15 cellular contexts compared by ENCODE assay signal in the genomic region with DNA sequence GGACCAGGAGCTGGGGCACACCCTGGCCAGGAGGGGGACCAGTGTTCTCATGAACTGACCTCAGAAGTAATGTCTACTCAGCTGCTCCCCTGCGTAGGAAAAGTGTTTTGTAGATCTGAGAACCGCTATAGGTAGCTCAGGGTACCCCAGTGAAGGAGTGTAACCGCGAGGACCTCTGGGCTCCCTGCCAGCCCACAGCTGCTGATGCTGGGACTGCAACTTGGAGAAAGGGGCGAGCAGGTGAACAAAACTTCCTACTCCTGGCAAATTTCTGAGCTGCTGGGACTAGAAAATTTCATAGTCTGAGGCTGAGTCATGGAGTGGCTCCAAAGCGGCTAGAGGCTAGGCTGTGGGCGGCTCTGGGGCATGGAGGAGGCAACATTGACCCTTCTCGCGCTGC. TPM values are rescaled to one million over a fixed set of nuclear protein-coding genes. Genes with fewer than 3 reads are reported as not detected.
A peak's percentile ranks its signal among the peaks of the same experiment; 100 is the strongest.
DNase-seq lines count a peak whose midpoint lies in the region; ATAC-seq and TF ChIP-seq lines count a peak whose summit lies in the region.
"Had no signal": no experiment of that assay in that cellular context is flagged by ENCODE, and none has a peak within 500 bp of the region (broad histone marks: within the 10 kb centered on the region; RNA-seq: fewer than 3 reads in every experiment).

No MANE protein-coding gene starts in this region.

- CTCF ChIA-PET in SK-N-SH (lab: Yijun Ruan, JAX), result interaction anchor here (0.8 to 3.0 kb wide), 5 partner anchors 9 to 99 kb away, joined by 3 to 32 read pairs (median 6); no protein-coding TSS in a partner anchor

- TF ChIP-seq RAD21 in SK-N-SH (IDR thresholded peaks at IDR 0.05; ENCODE audit: low read length), result no peak

- TF ChIP-seq CTCF in SK-N-SH (IDR thresholded peaks at IDR 0.05), result no peak; the same call in none of the 2 replicates
- no peak for TF ChIP-seq CTCF in left lung (IDR thresholded peaks at IDR 0.05)

- H3K9me2 ChIP-seq in SK-N-SH, result no peaks in the 10 kb centered on the region

- TF ChIP-seq EP300 in SK-N-SH (IDR thresholded peaks at IDR 0.05; ENCODE audit: borderline replicate concordance in 1 of 2, low read depth in 1 of 2, low read length in 1 of 2), result no peak

- intact Hi-C loops in left lung (cut with DNase I) (loop anchor here in 1 of 2 donors (10.0 kb wide), 1 partner anchor 95 kb away; a partner anchor contains a TSS), posterior vena cava (cut with DNase I) (loop anchor here in 1 of 2 donors (5.0 to 10.0 kb wide), 2 partner anchors 92 to 105 kb away; a partner anchor contains a TSS)

- H3K27ac ChIP-seq in SK-N-SH (ENCODE audit: low read depth in 2 of 2, low read length in 1 of 2), result peak overlapping the region in 1 of 2 experiments; percentile 25; a peak in 1 of 4 replicates
- H3K27ac ChIP-seq in left lung, result no peak overlapping the region
- H3K27ac ChIP-seq: colonic mucosa, heart left ventricle had no signal

- 0 out of 2 replicates have a peak overlapping the region, but pooled peaks have one; percentile 0 for H3K4me2 ChIP-seq in SK-N-SH
- H3K4me2 ChIP-seq: smooth muscle cell had no signal

- H3F3A ChIP-seq in SK-N-SH (replicated peaks; ENCODE audit: insufficient read depth), result peaks cover 8% of the 10 kb centered on the region

- ATAC-seq in left lung, result no peak
- no peak for ATAC-seq in HG03571 (IDR thresholded peaks at IDR 0.05; ENCODE audit: unreplicated experiment)
- ATAC-seq: activated CD8-positive, alpha-beta memory T cell treated with anti-CD3 and anti-CD28 coated beads, Interleukin-2, amount 10 ng/mL, durations not matched to agents 7 days and 5 days; heart left ventricle had no signal

- H2AFZ ChIP-seq in SK-N-SH (ENCODE audit: low read depth), result no peak overlapping the region

- no peaks in the 10 kb centered on the region for H3K79me2 ChIP-seq in SK-N-SH (ENCODE audit: insufficient read depth)

- no peak overlapping the region for H3K4me3 ChIP-seq in SK-N-SH (ENCODE audit: low read depth in 2 of 2, low read length in 1 of 2)
- no peak overlapping the region for H3K4me3 ChIP-seq in left lung
- H3K4me3 ChIP-seq: colonic mucosa, heart left ventricle, mucosa of descending colon, smooth muscle cell had no signal

- peaks cover 3 to 18% of the 10 kb centered on the region in 2 experiments; a peak in 1 of 4 replicates for H3K4me1 ChIP-seq in SK-N-SH (ENCODE audit: control insufficient read depth in 1 of 2, insufficient read depth in 2 of 2, low read depth in 1 of 2, low read length in 1 of 2)
- peaks cover 0 to 5% of the 10 kb centered on the region in 2 donors for H3K4me1 ChIP-seq in left lung
- H3K4me1 ChIP-seq: colonic mucosa had no signal

- H3K27me3 ChIP-seq in SK-N-SH (ENCODE audit: insufficient read depth), result no peaks in the 10 kb centered on the region
- H3K27me3 ChIP-seq in left lung, result no peaks in the 10 kb centered on the region
- H3K27me3 ChIP-seq: colonic mucosa, heart left ventricle had no signal

- H3K9me3 ChIP-seq in SK-N-SH (no peaks in the 10 kb centered on the region), left lung (no peaks in the 10 kb centered on the region)
- H3K9me3 ChIP-seq: colonic mucosa, heart left ventricle, mucosa of descending colon had no signal

- no peaks in the 10 kb centered on the region; the same call in 1 of the 2 replicates for H4K20me1 ChIP-seq in SK-N-SH (ENCODE audit: insufficient read depth)

- in situ Hi-C loops in ACHN (cut with HindIII; ENCODE audit: low pct_ligation_motif_present, low pct_unique_long_range_greater_than_20kb, low sequenced_read_pairs), result no loop called here

- WGBS in SK-N-SH (ENCODE audit: low lambda C conversion rate), result 79% methylated on average over 9 of the region's 9 CpGs

- DNase-seq in ACHN (peak; percentile 60), EH (ENCODE audit: low read depth) (peak; percentile 45), SK-N-SH (no peak), hepatic stellate cell (ENCODE audit: low spot score) (peak; percentile 53), left lung (no peak), posterior vena cava (ENCODE audit: low spot score) (no peak), SK-N-DZ (ENCODE audit: low spot score) (no peak)
- DNase-seq: activated CD8-positive, alpha-beta memory T cell treated with anti-CD3 and anti-CD28 coated beads, Interleukin-2, amount 10 ng/mL, durations not matched to agents 7 days and 5 days; colonic mucosa; DMS153; mucosa of descending colon; NCI-H774 had no signal

- peaks cover 15 to 33% of the 10 kb centered on the region in 2 experiments for H3K36me3 ChIP-seq in SK-N-SH (replicated peaks in 1 of 2; ENCODE audit: control insufficient read depth in 1 of 2, insufficient read depth in 2 of 2, low read length in 1 of 2)
- H3K36me3 ChIP-seq in left lung, result peaks cover 0 to 91% of the 10 kb centered on the region in 2 donors
- H3K36me3 ChIP-seq: colonic mucosa had no signal

- no peak overlapping the region for H3K9ac ChIP-seq in SK-N-SH

- POLR2A ChIA-PET in SK-N-SH (lab: Yijun Ruan, JAX), result no interaction called here

TF ChIP-seq in SK-N-SH, 30 proteins besides CTCF, POLR2A, EP300 and RAD21 (continues in another document):
- TF ChIP-seq, protein P1, sequence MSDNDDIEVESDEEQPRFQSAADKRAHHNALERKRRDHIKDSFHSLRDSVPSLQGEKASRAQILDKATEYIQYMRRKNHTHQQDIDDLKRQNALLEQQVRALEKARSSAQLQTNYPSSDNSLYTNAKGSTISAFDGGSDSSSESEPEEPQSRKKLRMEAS (IDR thresholded peaks at IDR 0.05; ENCODE audit: low read depth), result no peak
- TF ChIP-seq TCF12 (IDR thresholded peaks at IDR 0.05) (peak; percentile 30; the same call in 1 of the 2 replicates), MXI1 (IDR thresholded peaks at IDR 0.05; ENCODE audit: low read depth, low read length) (no peak), POLR2AphosphoS5 (IDR thresholded peaks at IDR 0.05; ENCODE audit: low read depth, low read length) (0 out of 2 replicates have a peak, but pooled peaks have one; percentile 25), SMC3 (IDR thresholded peaks at IDR 0.05; ENCODE audit: low read depth, low read length) (no peak), TAF1 (IDR thresholded peaks at IDR 0.05; ENCODE audit: borderline replicate concordance, low read depth, low read length) (no peak), YY1 (IDR thresholded peaks at IDR 0.05; ENCODE audit: low read depth) (no peak), RFX5 (IDR thresholded peaks at IDR 0.05; ENCODE audit: low read length) (no peak), FOXM1 (IDR thresholded peaks at IDR 0.05; ENCODE audit: low read depth) (no peak), FOSL2 (IDR thresholded peaks at IDR 0.05; ENCODE audit: borderline replicate concordance, low read depth) (peak; percentile 45; the same call in 1 of the 2 replicates)
- TF ChIP-seq, protein P2, sequence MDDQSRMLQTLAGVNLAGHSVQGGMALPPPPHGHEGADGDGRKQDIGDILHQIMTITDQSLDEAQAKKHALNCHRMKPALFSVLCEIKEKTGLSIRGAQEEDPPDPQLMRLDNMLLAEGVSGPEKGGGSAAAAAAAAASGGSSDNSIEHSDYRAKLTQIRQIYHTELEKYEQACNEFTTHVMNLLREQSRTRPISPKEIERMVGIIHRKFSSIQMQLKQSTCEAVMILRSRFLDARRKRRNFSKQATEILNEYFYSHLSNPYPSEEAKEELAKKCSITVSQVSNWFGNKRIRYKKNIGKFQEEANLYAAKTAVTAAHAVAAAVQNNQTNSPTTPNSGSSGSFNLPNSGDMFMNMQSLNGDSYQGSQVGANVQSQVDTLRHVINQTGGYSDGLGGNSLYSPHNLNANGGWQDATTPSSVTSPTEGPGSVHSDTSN (IDR thresholded peaks at IDR 0.05), result no peak
- TF ChIP-seq, protein P3, sequence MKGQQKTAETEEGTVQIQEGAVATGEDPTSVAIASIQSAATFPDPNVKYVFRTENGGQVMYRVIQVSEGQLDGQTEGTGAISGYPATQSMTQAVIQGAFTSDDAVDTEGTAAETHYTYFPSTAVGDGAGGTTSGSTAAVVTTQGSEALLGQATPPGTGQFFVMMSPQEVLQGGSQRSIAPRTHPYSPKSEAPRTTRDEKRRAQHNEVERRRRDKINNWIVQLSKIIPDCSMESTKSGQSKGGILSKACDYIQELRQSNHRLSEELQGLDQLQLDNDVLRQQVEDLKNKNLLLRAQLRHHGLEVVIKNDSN (IDR thresholded peaks at IDR 0.05; ENCODE audit: borderline replicate concordance, low read depth), result no peak
- TF ChIP-seq, protein P4, sequence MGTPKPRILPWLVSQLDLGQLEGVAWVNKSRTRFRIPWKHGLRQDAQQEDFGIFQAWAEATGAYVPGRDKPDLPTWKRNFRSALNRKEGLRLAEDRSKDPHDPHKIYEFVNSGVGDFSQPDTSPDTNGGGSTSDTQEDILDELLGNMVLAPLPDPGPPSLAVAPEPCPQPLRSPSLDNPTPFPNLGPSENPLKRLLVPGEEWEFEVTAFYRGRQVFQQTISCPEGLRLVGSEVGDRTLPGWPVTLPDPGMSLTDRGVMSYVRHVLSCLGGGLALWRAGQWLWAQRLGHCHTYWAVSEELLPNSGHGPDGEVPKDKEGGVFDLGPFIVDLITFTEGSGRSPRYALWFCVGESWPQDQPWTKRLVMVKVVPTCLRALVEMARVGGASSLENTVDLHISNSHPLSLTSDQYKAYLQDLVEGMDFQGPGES (IDR thresholded peaks at IDR 0.05; ENCODE audit: low read depth, low read length), result no peak
- TF ChIP-seq, protein P5, sequence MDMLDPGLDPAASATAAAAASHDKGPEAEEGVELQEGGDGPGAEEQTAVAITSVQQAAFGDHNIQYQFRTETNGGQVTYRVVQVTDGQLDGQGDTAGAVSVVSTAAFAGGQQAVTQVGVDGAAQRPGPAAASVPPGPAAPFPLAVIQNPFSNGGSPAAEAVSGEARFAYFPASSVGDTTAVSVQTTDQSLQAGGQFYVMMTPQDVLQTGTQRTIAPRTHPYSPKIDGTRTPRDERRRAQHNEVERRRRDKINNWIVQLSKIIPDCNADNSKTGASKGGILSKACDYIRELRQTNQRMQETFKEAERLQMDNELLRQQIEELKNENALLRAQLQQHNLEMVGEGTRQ (IDR thresholded peaks at IDR 0.05; ENCODE audit: borderline replicate concordance, low read depth, low read length), result no peak

RNA-seq across cellular contexts. Expression of a gene that starts 51.9 kb away (rescaled TPM):
- polyA plus RNA-seq in SK-N-SH (2012; rRNA removed), result 32.2 and 35.8 TPM in 2 replicates
- 16.8 and 25.0 TPM in 2 replicates for polyA plus RNA-seq in SK-N-SH (2012; cell fraction: cytosol; rRNA removed)
- polyA plus RNA-seq in SK-N-SH (2012; cell fraction: nucleus; rRNA removed), result 75.6 and 77.6 TPM in 2 replicates
- total RNA-seq in left lung, result 10 to 100 TPM; 78.2 to 81.3 TPM
- 100 to 1,000 TPM; 132 to 155 TPM for total RNA-seq in posterior vena cava
- 127 and 155 TPM in 2 replicates for polyA plus RNA-seq in SK-N-DZ (2014; cell fraction: cytosol; rRNA removed)
- polyA plus RNA-seq in SK-N-DZ (2014; cell fraction: nucleus; rRNA removed), result 212 and 244 TPM in 2 replicates

Comparison
In these comparisons a context has a peak if more than half of its experiments do, and no peak if none do; other contexts are left out.
1. DNase-seq: peak in ACHN (single experiment), EH (single experiment) and hepatic stellate cell (single experiment); none in SK-N-SH (single experiment), left lung (0 of 2), posterior vena cava (single experiment) and SK-N-DZ (single experiment).